ENCODE assay signal across 15 cellular contexts in the genomic region with DNA sequence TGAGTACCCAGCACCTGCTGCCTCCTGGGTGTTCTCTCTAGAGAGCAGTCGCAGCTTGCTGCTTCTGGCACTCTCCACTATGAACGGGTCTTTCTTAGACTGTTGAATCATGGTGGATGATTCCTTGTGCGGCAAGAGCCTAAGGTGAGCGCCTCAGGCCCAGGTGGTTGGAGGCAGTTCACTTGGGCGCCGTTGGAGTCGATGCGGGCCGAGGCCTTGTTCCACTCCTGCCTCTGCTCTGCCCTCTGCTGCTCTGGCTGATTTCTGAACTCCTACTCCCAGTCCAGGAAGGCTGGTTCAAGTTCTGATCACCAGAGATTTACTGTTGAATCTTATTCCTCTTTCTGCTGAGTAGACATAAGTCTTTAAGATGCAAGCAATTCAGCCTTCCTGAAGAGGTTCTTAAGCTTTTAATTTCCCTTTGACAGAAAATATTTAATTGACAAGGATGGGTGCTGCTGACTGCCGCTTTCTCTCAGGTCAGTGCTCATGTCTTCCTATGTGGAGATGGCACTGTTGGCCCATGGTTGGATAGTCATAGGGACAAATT. TPM values are rescaled to one million over a fixed set of nuclear protein-coding genes. Genes with fewer than 3 reads are reported as not detected.
DNase-seq lines count a peak whose midpoint lies in the region; ATAC-seq and TF ChIP-seq lines count a peak whose summit lies in the region.
"Had no signal": no experiment of that assay in that cellular context is flagged by ENCODE, and none has a peak within 500 bp of the region (broad histone marks: within the 10 kb centered on the region; RNA-seq: fewer than 3 reads in every experiment).

No MANE protein-coding gene starts in this region.

- no peak for ATAC-seq in SK-N-SH treated with all-trans-retinoic acid at 6 μM for 48 hours
- ATAC-seq: PC-3 had no signal

- H3K27ac ChIP-seq in SK-N-SH (ENCODE audit: low read depth in 2 of 2, low read length in 1 of 2), result no peak overlapping the region
- no peak overlapping the region for H3K27ac ChIP-seq in tibial nerve
- H3K27ac ChIP-seq: 22Rv1 had no signal

- H3K9ac ChIP-seq in SK-N-SH, result no peak overlapping the region

- no peak for TF ChIP-seq EP300 in SK-N-SH (IDR thresholded peaks at IDR 0.05; ENCODE audit: borderline replicate concordance in 1 of 2, low read depth in 1 of 2, low read length in 1 of 2)
- no peak for TF ChIP-seq EP300 in tibial nerve (IDR thresholded peaks at IDR 0.05)

- H3F3A ChIP-seq in SK-N-SH (replicated peaks; ENCODE audit: insufficient read depth), result peaks cover 10% of the 10 kb centered on the region

- peaks cover 14% of the 10 kb centered on the region; the same call in 1 of the 2 replicates for H4K20me1 ChIP-seq in SK-N-SH (ENCODE audit: insufficient read depth)

- H3K36me3 ChIP-seq in SK-N-SH (replicated peaks in 1 of 2; ENCODE audit: control insufficient read depth in 1 of 2, insufficient read depth in 2 of 2, low read length in 1 of 2), result peaks cover 57 to 78% of the 10 kb centered on the region in 2 experiments
- peaks cover 4 to 80% (median 33%) of the 10 kb centered on the region in 3 donors for H3K36me3 ChIP-seq in tibial nerve

- DNase-seq in SK-N-SH (no peak), chondrocyte (ENCODE audit: low spot score) (peak; percentile 60), posterior vena cava (ENCODE audit: low spot score) (peak; percentile 59), COR-L47 (lab: John Stamatoyannopoulos, UW) (no peak), dermis blood vessel endothelial cell (no peak), tibial nerve (ENCODE audit: low spot score in 2 of 2) (no peak)
- DNase-seq: CD4-positive, alpha-beta memory T cell; NCI-H187 treated with DMSO at 0.1 percent for 48 hours; NCI-H2171 treated with DMSO at 0.1 percent for 48 hours; NCI-H82; PC-3 had no signal

- no peak overlapping the region for H3K4me3 Mint-ChIP-seq in IgD-negative memory B cell
- H3K4me3 Mint-ChIP-seq in chondrocyte (ENCODE audit: unreplicated experiment), result no peak overlapping the region
- H3K4me3 Mint-ChIP-seq: CD4-positive, alpha-beta memory T cell had no signal

- no peaks in the 10 kb centered on the region for H3K9me3 ChIP-seq in SK-N-SH
- no peaks in the 10 kb centered on the region for H3K9me3 ChIP-seq in tibial nerve

- H3K4me3 ChIP-seq in SK-N-SH (ENCODE audit: low read depth in 2 of 2, low read length in 1 of 2) (no peak overlapping the region), tibial nerve (no peak overlapping the region)

- peaks cover 15% of the 10 kb centered on the region for H3K79me2 ChIP-seq in SK-N-SH (ENCODE audit: insufficient read depth)

- peaks cover 5% of the 10 kb centered on the region for H3K36me3 Mint-ChIP-seq in IgD-negative memory B cell
- peaks cover 37% of the 10 kb centered on the region for H3K36me3 Mint-ChIP-seq in chondrocyte (ENCODE audit: low read depth)

- peak overlapping the region in 2 of 3 donors; percentile 73 to 93 for H3K27ac Mint-ChIP-seq in IgD-negative memory B cell
- no peak overlapping the region for H3K27ac Mint-ChIP-seq in chondrocyte (ENCODE audit: unreplicated experiment)

- no peaks in the 10 kb centered on the region for H3K27me3 Mint-ChIP-seq in IgD-negative memory B cell
- H3K27me3 Mint-ChIP-seq in chondrocyte (ENCODE audit: low read depth), result no peaks in the 10 kb centered on the region
- H3K27me3 Mint-ChIP-seq: CD4-positive, alpha-beta memory T cell had no signal

- TF ChIP-seq POLR2A in tibial nerve (IDR thresholded peaks at IDR 0.05), result no peak

- no peaks in the 10 kb centered on the region for H3K9me3 Mint-ChIP-seq in IgD-negative memory B cell
- H3K9me3 Mint-ChIP-seq in chondrocyte (ENCODE audit: low read depth), result no peaks in the 10 kb centered on the region
- H3K9me3 Mint-ChIP-seq: CD4-positive, alpha-beta memory T cell had no signal

- intact Hi-C loops in posterior vena cava (cut with DNase I), result loop anchor here in 1 of 2 donors (10.0 kb wide), 1 partner anchor 254 kb away; no protein-coding TSS in a partner anchor

- 94% methylated on average over 10 of the region's 10 CpGs for WGBS in SK-N-SH (ENCODE audit: low lambda C conversion rate)
- WGBS in tibial nerve, 2 donors, result 91 to 93% methylated on average over 10 of the region's 10 CpGs

- POLR2A ChIA-PET in SK-N-SH (lab: Yijun Ruan, JAX), result no interaction called here

- no peak for TF ChIP-seq CTCF in SK-N-SH (IDR thresholded peaks at IDR 0.05)
- no peak for TF ChIP-seq CTCF in chondrocyte (IDR thresholded peaks at IDR 0.05)
- TF ChIP-seq CTCF in tibial nerve (IDR thresholded peaks at IDR 0.05), result no peak

- H3K4me1 Mint-ChIP-seq in IgD-negative memory B cell, result peaks cover 5 to 10% (median 9%) of the 10 kb centered on the region in 3 donors
- H3K4me1 Mint-ChIP-seq in chondrocyte (ENCODE audit: low read depth), result no peaks in the 10 kb centered on the region

- TF ChIP-seq RAD21 in SK-N-SH (IDR thresholded peaks at IDR 0.05; ENCODE audit: low read length), result no peak

- H3K4me1 ChIP-seq in SK-N-SH (ENCODE audit: control insufficient read depth in 1 of 2, insufficient read depth in 2 of 2, low read depth in 1 of 2, low read length in 1 of 2) (peaks cover 0 to 9% of the 10 kb centered on the region in 2 experiments; a peak in 1 of 4 replicates), tibial nerve (no peaks in the 10 kb centered on the region)

- no peak overlapping the region for H2AFZ ChIP-seq in SK-N-SH (ENCODE audit: low read depth)

- CTCF ChIA-PET in SK-N-SH (lab: Yijun Ruan, JAX), result interaction anchor here (1.3 to 2.0 kb wide), 3 partner anchors 10 to 30 kb away, joined by 3 to 11 read pairs (median 10); a partner anchor contains a TSS

- H3K9me2 ChIP-seq in SK-N-SH, result no peaks in the 10 kb centered on the region

- no peak overlapping the region for H3K4me2 ChIP-seq in SK-N-SH

- no peaks in the 10 kb centered on the region for H3K27me3 ChIP-seq in SK-N-SH (ENCODE audit: insufficient read depth)
- no peaks in the 10 kb centered on the region for H3K27me3 ChIP-seq in tibial nerve

TF ChIP-seq in SK-N-SH, 30 proteins besides CTCF, POLR2A, EP300 and RAD21:
- TF ChIP-seq POLR2AphosphoS5 (IDR thresholded peaks at IDR 0.05; ENCODE audit: low read depth, low read length), result 0 out of 2 replicates have a peak, but pooled peaks have one; percentile 3
- no peak for TF ChIP-seq FOXM1 (IDR thresholded peaks at IDR 0.05; ENCODE audit: low read depth)
TF ChIP-seq in SK-N-SH: peak in this region for 1.

TF ChIP-seq in SK-N-SH treated with all-trans-retinoic acid at 6 μM for 48 hours, 23 proteins besides CTCF, POLR2A, EP300 and RAD21:
- no peak for TF ChIP-seq ZNF565 (CRISPR knock-in tag; conservative IDR thresholded peaks at IDR 0.05; ENCODE audit: low read depth)
- TF ChIP-seq BACH2 (CRISPR knock-in tag; IDR thresholded peaks at IDR 0.05; ENCODE audit: borderline replicate concordance), result no peak
- TF ChIP-seq ESRRG (CRISPR knock-in tag; IDR thresholded peaks at IDR 0.05), result no peak
- TF ChIP-seq PPARA (CRISPR knock-in tag; IDR thresholded peaks at IDR 0.05; ENCODE audit: borderline replicate concordance), result no peak
- TF ChIP-seq OSR1 (CRISPR knock-in tag; IDR thresholded peaks at IDR 0.05), result no peak
- TF ChIP-seq ZC3H10 (CRISPR knock-in tag; IDR thresholded peaks at IDR 0.05), result no peak
- TF ChIP-seq ZNF8 (CRISPR knock-in tag; IDR thresholded peaks at IDR 0.05), result no peak
- TF ChIP-seq GLIS3 (CRISPR knock-in tag; IDR thresholded peaks at IDR 0.05), result no peak
- TF ChIP-seq CSDC2 (CRISPR knock-in tag; IDR thresholded peaks at IDR 0.05), result no peak

RNA-seq across cellular contexts. Expression of a gene that starts 10.4 kb away (rescaled TPM):
- 170 and 213 TPM in 2 replicates for polyA plus RNA-seq in SK-N-SH (2012; rRNA removed)
- 121 and 165 TPM in 2 replicates for polyA plus RNA-seq in SK-N-SH (2012; cell fraction: cytosol; rRNA removed)
- polyA plus RNA-seq in SK-N-SH (2012; cell fraction: nucleus; rRNA removed), result 211 and 221 TPM in 2 replicates
- polyA plus RNA-seq in IgD-negative memory B cell, result 46.3 TPM
- 126 to 133 TPM (median 131 TPM) in 3 replicates for total RNA-seq in chondrocyte
- 10 to 100 TPM; 56.7 to 71.8 TPM for total RNA-seq in posterior vena cava
- total RNA-seq in dermis blood vessel endothelial cell, result 77.9 and 93.4 TPM in 2 replicates
- 10 to 100 TPM; 36.2 to 54.6 (median 43.6) TPM for total RNA-seq in tibial nerve

RNA-seq across cellular contexts. Expression of a gene that starts 22.0 kb away (rescaled TPM):
- polyA plus RNA-seq in SK-N-SH (2012; rRNA removed) (1.1 and 1.6 TPM in 2 replicates), IgD-negative memory B cell (0.68 TPM)
- 0.55 and 1.0 TPM in 2 replicates for polyA plus RNA-seq in SK-N-SH (2012; cell fraction: cytosol; rRNA removed)
- 0.83 and 1.1 TPM in 2 replicates for polyA plus RNA-seq in SK-N-SH (2012; cell fraction: nucleus; rRNA removed)
- total RNA-seq in chondrocyte (0.31 to 0.44 TPM (median 0.37 TPM) in 3 replicates), posterior vena cava (under 1 TPM; 0.51 to 0.81 TPM), dermis blood vessel endothelial cell (0.23 TPM in 1 of 2 replicates, not detected in the other), tibial nerve (1 to 10 TPM in 3 of 4 donors, not detected in 1; 2.3 to 3.0 (median 2.4) TPM)
- total RNA-seq: NCI-H460, PC-3 had no signal

Comparison
In these comparisons a context has a peak if more than half of its experiments do, and no peak if none do; other contexts are left out.
1. DNase-seq: peak in chondrocyte (single experiment) and posterior vena cava (single experiment); none in SK-N-SH (single experiment), COR-L47 (single experiment), dermis blood vessel endothelial cell (single experiment) and tibial nerve (0 of 2).